In genomic region chr3:30587876-30588275, GRCh38 we compare ENCODE assay signal across 25 cellular contexts.
"Had no signal": no experiment of that assay in that cellular context is flagged by ENCODE, and none has a peak within 500 bp of the region (broad histone marks: within the 10 kb centered on the region; RNA-seq: fewer than 3 reads in every experiment).

No MANE protein-coding gene starts in this region.

- H3K36me3 ChIP-seq: SJCRH30 had no signal

- H3K27me3 ChIP-seq: SJCRH30 had no signal

- ATAC-seq: Panc1, SK-N-SH treated with all-trans-retinoic acid at 6 μM for 48 hours had no signal

- H3K4me1 ChIP-seq: SJCRH30 had no signal

- H3K4me3 ChIP-seq: PC-9, SJCRH30, SK-N-MC had no signal

- H3K27ac ChIP-seq: KMS-11, PC-9, SJCRH30, SK-N-MC had no signal

- DNase-seq: Karpas-422, KBM-7, MM.1S, MV-4-11, NCI-H1092, NCI-H1417 treated with DMSO at 0.1 percent for 48 hours, NCI-H1436 treated with DMSO at 0.1 percent for 48 hours, NCI-H1694 treated with DMSO at 0.1 percent for 48 hours, NCI-H187 treated with DMSO at 0.1 percent for 48 hours, NCI-H2029, NCI-H2171 treated with DMSO at 0.1 percent for 48 hours, NCI-H2227 treated with DMSO at 0.1 percent for 48 hours, NCI-H345, NCI-H510A treated with DMSO at 0.1 percent for 48 hours, NCI-H524 treated with DMSO at 0.1 percent for 48 hours, NCI-H526 treated with DMSO at 0.1 percent for 48 hours, NCI-H774, PC-9, SHP77, SIG-M5, SJCRH30 had no signal

- H3K9me3 ChIP-seq: SJCRH30 had no signal
